Comparison of ENCODE assay signal across 18 cellular contexts in genomic region chr3:50401973-50402372, GRCh38.
"Had no signal": no experiment of that assay in that cellular context is flagged by ENCODE, and none has a peak within 500 bp of the region (broad histone marks: within the 10 kb centered on the region; RNA-seq: fewer than 3 reads in every experiment).

No MANE protein-coding gene starts in this region.

- H3K4me1 ChIP-seq: prostate gland, sigmoid colon had no signal

- H3K27ac ChIP-seq: epithelial cell of prostate, ovary, prostate gland, sigmoid colon had no signal

- H3K4me3 ChIP-seq: ovary, prostate gland, sigmoid colon had no signal

- ATAC-seq: activated T-cell treated with anti-CD3 and anti-CD28 coated beads, Interleukin-2, amount 50 U/mL, for 72 hours; left ventricle myocardium superior; naive thymus-derived CD4-positive, alpha-beta T cell; stimulated activated effector memory CD8-positive, alpha-beta T cell treated with anti-CD3 and anti-CD28 coated beads, Interleukin-12 subunit alpha, Interleukin-12 subunit beta, amount 100 ng/mL, for 72 hours had no signal

- H3K9me3 ChIP-seq: ovary, prostate gland, sigmoid colon had no signal

- H3K36me3 ChIP-seq: ovary, prostate gland, sigmoid colon had no signal

- H3K27me3 ChIP-seq: ovary, sigmoid colon had no signal

- DNase-seq: activated B cell treated with CpG ODN at 0.5 μM for 24 hours; activated CD4-positive, alpha-beta T cell treated with anti-CD3 and anti-CD28 coated beads, Interleukin-2, amount 50 U/mL, for 1 hour; activated effector memory CD4-positive, alpha-beta T cell treated with Interleukin-2 at 50 U/mL for 16 hours; activated naive CD4-positive, alpha-beta T cell treated with Interleukin-2 at 50 U/mL for 16 hours; activated T-cell treated with anti-CD3 and anti-CD28 coated beads for 4 hours; activated T-cell treated with anti-CD3 and anti-CD28 coated beads, Interleukin-2, amount 50 U/mL, for 72 hours; anterior cingulate cortex; effector CD8-positive, alpha-beta T cell; left ventricle myocardium superior; naive thymus-derived CD4-positive, alpha-beta T cell; ovary; sigmoid colon; small intestine; stimulated activated CD4-positive, alpha-beta T cell treated with anti-CD3 and anti-CD28 coated beads, Interleukin-4, amount 100 ng/mL, for 24 hours; substantia nigra had no signal
